In genomic region chr3:64740232-64740631, GRCh38 we compare ENCODE assay signal across 13 cellular contexts. TPM values are rescaled to one million over a fixed set of nuclear protein-coding genes. Genes with fewer than 3 reads are reported as not detected.
DNase-seq lines count a peak whose midpoint lies in the region; ATAC-seq and TF ChIP-seq lines count a peak whose summit lies in the region.
"Had no signal": no experiment of that assay in that cellular context is flagged by ENCODE, and none has a peak within 500 bp of the region (broad histone marks: within the 10 kb centered on the region; RNA-seq: fewer than 3 reads in every experiment).

No MANE protein-coding gene starts in this region.

- no peak for TF ChIP-seq CTCF in epithelial cell of esophagus (IDR thresholded peaks at IDR 0.05; ENCODE audit: insufficient read depth, low read depth, low read length, missing control alignments)
- TF ChIP-seq CTCF in mucosa of descending colon (IDR thresholded peaks at IDR 0.05) = no peak
- TF ChIP-seq CTCF in tibial artery (IDR thresholded peaks at IDR 0.05) = no peak

- H3K9ac ChIP-seq in adipocyte (ENCODE audit: low read length) = no peak overlapping the region

- no peak overlapping the region for H3K4me3 ChIP-seq in adipocyte (ENCODE audit: low read length)
- no peak overlapping the region for H3K4me3 ChIP-seq in epithelial cell of esophagus (ENCODE audit: low read length)
- no peak overlapping the region for H3K4me3 ChIP-seq in mucosa of descending colon
- H3K4me3 ChIP-seq in tibial artery = no peak overlapping the region

- DNase-seq in adipocyte (ENCODE audit: low read depth) (peak; percentile 71), epithelial cell of esophagus (ENCODE audit: low read depth) (peak; percentile 5), mucosa of descending colon (no peak), tibial artery (no peak), nucleus accumbens (lab: John Stamatoyannopoulos, UW) (no peak)
- DNase-seq: activated CD4-positive, alpha-beta T cell treated with anti-CD3 and anti-CD28 coated beads for 36 hours; amygdala; NCI-H1417; NCI-H510A treated with DMSO at 0.1 percent for 48 hours; T-helper 17 cell had no signal

- peak; percentile 10 for ATAC-seq in mucosa of descending colon
- ATAC-seq in GM18517 (IDR thresholded peaks at IDR 0.05; ENCODE audit: unreplicated experiment) = no peak
- ATAC-seq in GM18907 (IDR thresholded peaks at IDR 0.05; ENCODE audit: unreplicated experiment) = no peak
- ATAC-seq: activated CD4-positive, alpha-beta T cell treated with anti-CD3 and anti-CD28 coated beads for 36 hours; T-helper 17 cell had no signal

- H3K4me1 ChIP-seq in adipocyte (ENCODE audit: control insufficient read depth, insufficient read depth, low read length) (peaks cover 18% of the 10 kb centered on the region), mucosa of descending colon (ENCODE audit: low read depth) (no peaks in the 10 kb centered on the region), tibial artery (peaks cover 0 to 49% (median 32%) of the 10 kb centered on the region in 4 donors)

- H3K9me3 ChIP-seq in adipocyte (ENCODE audit: control insufficient read depth, low read length) (no peaks in the 10 kb centered on the region), mucosa of descending colon (no peaks in the 10 kb centered on the region), tibial artery (no peaks in the 10 kb centered on the region)

- intact Hi-C loops in mucosa of descending colon (cut with DNase I, micrococcal nuclease) (no loop called here), tibial artery (cut with DNase I; ENCODE audit: low total_unique reads) (no loop called here)

- H3K27me3 ChIP-seq in adipocyte (replicated peaks; ENCODE audit: control insufficient read depth, insufficient read depth, low read length) (no peaks in the 10 kb centered on the region), tibial artery (no peaks in the 10 kb centered on the region)

- peak overlapping the region; percentile 66 to 69 for H3K27ac ChIP-seq in tibial artery
- H3K27ac ChIP-seq: epithelial cell of prostate had no signal

- H3K36me3 ChIP-seq in adipocyte (ENCODE audit: control insufficient read depth, insufficient read depth, low read length, severe bottlenecking) = no peaks in the 10 kb centered on the region
- no peaks in the 10 kb centered on the region for H3K36me3 ChIP-seq in mucosa of descending colon (ENCODE audit: low read depth)
- H3K36me3 ChIP-seq in tibial artery = no peaks in the 10 kb centered on the region

RNA-seq across cellular contexts. Expression of gene ADAMTS9, which starts 52.4 kb away (rescaled TPM):
- total RNA-seq in mucosa of descending colon = 10 to 100 TPM in 2 of 3 donors, 1 to 10 TPM in 1; 7.4 to 20.5 (median 20.1) TPM
- total RNA-seq: activated CD4-positive, alpha-beta T cell treated with anti-CD3 and anti-CD28 coated beads for 36 hours; T-helper 17 cell had no signal

Comparison
In these comparisons a context has a peak if more than half of its experiments do, and no peak if none do; other contexts are left out.
1. DNase-seq: peak in adipocyte (single experiment) and epithelial cell of esophagus (single experiment); none in mucosa of descending colon (0 of 3), tibial artery (0 of 2) and nucleus accumbens (0 of 56).